Comparison of ENCODE assay signal across 9 cellular contexts in the genomic region with DNA sequence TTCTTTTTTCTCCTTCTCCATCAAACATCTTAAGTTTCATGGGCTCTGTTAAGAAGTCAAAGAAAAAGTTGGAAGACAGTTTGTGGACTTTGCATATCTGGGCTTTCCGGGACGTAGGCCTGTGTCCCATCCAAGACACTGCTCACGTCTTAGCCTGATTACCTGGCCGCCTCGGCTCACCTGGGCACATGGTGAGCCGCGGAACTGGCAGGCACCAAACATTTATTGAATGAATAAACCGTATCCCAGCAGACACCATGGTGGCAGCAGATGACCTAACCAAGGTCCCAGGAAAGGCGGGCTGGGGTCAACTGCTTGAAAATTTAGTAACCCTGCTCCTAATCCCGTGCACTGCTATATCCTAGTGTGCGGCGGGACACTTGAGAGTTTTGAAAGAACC. TPM values are rescaled to one million over a fixed set of nuclear protein-coding genes. Genes with fewer than 3 reads are reported as not detected.
A peak's percentile ranks its signal among the peaks of the same experiment; 100 is the strongest.
DNase-seq lines count a peak whose midpoint lies in the region; ATAC-seq and TF ChIP-seq lines count a peak whose summit lies in the region.
"Had no signal": no experiment of that assay in that cellular context is flagged by ENCODE, and none has a peak within 500 bp of the region (broad histone marks: within the 10 kb centered on the region; RNA-seq: fewer than 3 reads in every experiment).

No MANE protein-coding gene starts in this region.

- no peaks in the 10 kb centered on the region for H3K36me3 ChIP-seq in H7 (replicated peaks; ENCODE audit: control insufficient read depth, insufficient read depth, low read length)

- H3K4me3 ChIP-seq in H7 (ENCODE audit: insufficient read depth, low read depth, low read length) (peak overlapping the region; percentile 86), skeletal muscle cell (ENCODE audit: low read depth, low read length) (peak overlapping the region; percentile 68)

- H3K4me3 Mint-ChIP-seq in WTC11 (peak overlapping the region; percentile 78), glutamatergic neuron (ENCODE audit: unreplicated experiment) (peak overlapping the region; percentile 92)

- TF ChIP-seq CTCF in WTC11 (IDR thresholded peaks at IDR 0.05) (no peak), glutamatergic neuron (IDR thresholded peaks at IDR 0.05; ENCODE audit: partially characterized antibody, unreplicated experiment) (no peak)

- POLR2A ChIA-PET in WTC11 (lab: Charles Lee) = no interaction called here

- no peaks in the 10 kb centered on the region for H3K27me3 Mint-ChIP-seq in WTC11 (ENCODE audit: low read depth)
- peaks cover 16% of the 10 kb centered on the region for H3K27me3 Mint-ChIP-seq in glutamatergic neuron (ENCODE audit: unreplicated experiment)

- CTCF ChIA-PET in WTC11 (lab: Charles Lee) = no interaction called here

- H3K36me3 Mint-ChIP-seq in WTC11 (peaks cover 36% of the 10 kb centered on the region), glutamatergic neuron (ENCODE audit: unreplicated experiment) (peaks cover 5% of the 10 kb centered on the region)

- peaks cover 42% of the 10 kb centered on the region for H3K4me1 Mint-ChIP-seq in WTC11
- peaks cover 13% of the 10 kb centered on the region for H3K4me1 Mint-ChIP-seq in glutamatergic neuron (ENCODE audit: low read depth, unreplicated experiment)

- ATAC-seq in WTC11 = no peak
- ATAC-seq in GM18868 (IDR thresholded peaks at IDR 0.05; ENCODE audit: unreplicated experiment) = no peak

- DNase-seq in H7 = no peak
- DNase-seq in WTC11 (ENCODE audit: low spot score) = no peak
- no peak for DNase-seq in glutamatergic neuron
- no peak for DNase-seq in skeletal muscle cell (ENCODE audit: low read depth)
- DNase-seq in RKO (ENCODE audit: low spot score) = no peak
- no peak for DNase-seq in NK-92 (lab: John Stamatoyannopoulos, UW; ENCODE audit: unreplicated experiment)
- no peak for DNase-seq in activated CD4-positive, alpha-beta T cell treated with anti-CD3 and anti-CD28 coated beads, Interleukin-2, amount 50 U/mL, for 1 hour
- DNase-seq: foreskin melanocyte had no signal

- no peak overlapping the region for H3K27ac Mint-ChIP-seq in WTC11
- peak overlapping the region; percentile 75 for H3K27ac Mint-ChIP-seq in glutamatergic neuron (ENCODE audit: unreplicated experiment)

- peaks cover 17% of the 10 kb centered on the region for H3K9me3 Mint-ChIP-seq in WTC11
- H3K9me3 Mint-ChIP-seq in glutamatergic neuron (ENCODE audit: unreplicated experiment) = peaks cover 13% of the 10 kb centered on the region

- peaks cover 9% of the 10 kb centered on the region for H3K27me3 ChIP-seq in H7 (ENCODE audit: control insufficient read depth, insufficient read depth, low read length)

TF ChIP-seq in WTC11, 78 proteins besides CTCF, POLR2A, EP300 and RAD21:
- TF ChIP-seq PRRX2 (CRISPR knock-in tag; IDR thresholded peaks at IDR 0.05) (no peak), ATF1 (CRISPR knock-in tag; IDR thresholded peaks at IDR 0.05) (no peak), ATF6 (CRISPR knock-in tag; IDR thresholded peaks at IDR 0.05) (no peak), SMAD3 (CRISPR knock-in tag; IDR thresholded peaks at IDR 0.05; ENCODE audit: borderline replicate concordance) (no peak), CDX4 (CRISPR knock-in tag; IDR thresholded peaks at IDR 0.05; ENCODE audit: borderline replicate concordance) (no peak)
- TF ChIP-seq, protein P1, sequence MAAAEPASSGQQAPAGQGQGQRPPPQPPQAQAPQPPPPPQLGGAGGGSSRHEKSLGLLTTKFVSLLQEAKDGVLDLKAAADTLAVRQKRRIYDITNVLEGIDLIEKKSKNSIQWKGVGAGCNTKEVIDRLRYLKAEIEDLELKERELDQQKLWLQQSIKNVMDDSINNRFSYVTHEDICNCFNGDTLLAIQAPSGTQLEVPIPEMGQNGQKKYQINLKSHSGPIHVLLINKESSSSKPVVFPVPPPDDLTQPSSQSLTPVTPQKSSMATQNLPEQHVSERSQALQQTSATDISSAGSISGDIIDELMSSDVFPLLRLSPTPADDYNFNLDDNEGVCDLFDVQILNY (CRISPR knock-in tag; IDR thresholded peaks at IDR 0.05) = no peak

RNA-seq across cellular contexts. Expression of gene GNAS, which starts 35.6 kb away (rescaled TPM):
- total RNA-seq in H7 (2014; rRNA removed; shearing (Covaris generic)) = 683 and 685 TPM in 2 replicates
- total RNA-seq in WTC11 (2021) = 868 to 954 TPM (median 912 TPM) in 3 replicates
- 1,989 TPM for total RNA-seq in glutamatergic neuron (ENCODE audit: unreplicated experiment)

RNA-seq across cellular contexts. Expression of gene GNAS-AS1, which starts 37.4 kb away (rescaled TPM):
- 0.24 and 0.26 TPM in 2 replicates for total RNA-seq in H7 (2014; rRNA removed; shearing (Covaris generic))
- total RNA-seq in WTC11 (2021) = 12.2 to 13.4 TPM (median 12.8 TPM) in 3 replicates
- 11.7 TPM for total RNA-seq in glutamatergic neuron (ENCODE audit: unreplicated experiment)

Comparison
In these comparisons a context has a peak if more than half of its experiments do, and no peak if none do; other contexts are left out.
1. RNA of gene GNAS-AS1, which starts 37.4 kb away (total RNA-seq): 12.2 to 13.4 TPM in WTC11 and 11.7 TPM in glutamatergic neuron (single experiment); 0.24 to 0.26 TPM in H7; every median in the first group is over 10 times any median in the second.